Comparison of ENCODE assay signal across 26 cellular contexts in the genomic region with DNA sequence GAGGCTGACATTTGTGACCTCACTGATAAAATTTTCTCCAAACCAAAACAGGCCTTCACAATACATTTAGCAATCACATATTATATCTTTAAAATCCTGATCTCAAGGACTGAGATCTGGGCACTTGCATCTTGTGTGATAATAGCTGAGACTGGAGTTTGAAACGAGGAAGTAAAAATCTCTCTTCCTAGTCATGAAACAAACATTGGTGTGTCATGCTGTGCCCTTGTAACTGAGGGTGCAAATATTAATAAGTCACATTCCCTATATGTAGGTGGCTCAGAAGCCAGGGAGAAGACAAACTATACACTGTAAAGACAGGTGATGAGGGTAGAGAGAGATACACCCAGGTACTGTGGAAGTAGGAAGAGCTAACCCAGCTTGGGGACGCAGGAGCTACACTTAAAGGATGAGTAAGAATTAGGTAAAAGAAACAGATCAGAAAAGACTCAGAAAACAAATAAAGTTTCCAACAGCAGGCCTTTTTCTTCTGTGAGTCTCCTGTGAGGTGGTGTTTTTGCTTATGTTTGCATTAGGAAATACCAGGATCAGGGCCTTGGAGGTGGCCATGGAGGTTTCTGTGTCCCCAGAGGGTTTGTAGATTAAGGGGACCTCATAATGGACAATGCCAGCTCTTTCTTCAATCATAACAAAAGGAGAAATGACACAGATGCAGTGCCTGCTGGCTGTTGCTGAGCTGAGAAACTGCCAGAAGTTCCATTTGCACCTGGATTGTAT.
A peak's percentile ranks its signal among the peaks of the same experiment; 100 is the strongest.
DNase-seq lines count a peak whose midpoint lies in the region; ATAC-seq, FAIRE-seq and TF ChIP-seq lines count a peak whose summit lies in the region.
"Had no signal": no experiment of that assay in that cellular context is flagged by ENCODE, and none has a peak within 500 bp of the region (broad histone marks: within the 10 kb centered on the region; RNA-seq: fewer than 3 reads in every experiment).

No MANE protein-coding gene starts in this region.

- ATAC-seq in foreskin keratinocyte (peak; percentile 69), left colon (no peak)
- ATAC-seq: activated CD8-positive, alpha-beta T cell treated with anti-CD3 and anti-CD28 coated beads for 36 hours; K562; naive thymus-derived CD8-positive, alpha-beta T cell had no signal

- H3K9me3 ChIP-seq in small intestine (ENCODE audit: control insufficient read depth, low read depth): no peaks in the 10 kb centered on the region
- no peaks in the 10 kb centered on the region for H3K9me3 ChIP-seq in effector memory CD4-positive, alpha-beta T cell (ENCODE audit: control insufficient read depth, low read length)
- H3K9me3 ChIP-seq: thoracic aorta, vagina had no signal

- H3K36me3 ChIP-seq in brain microvascular endothelial cell (replicated peaks) (no peaks in the 10 kb centered on the region), small intestine (ENCODE audit: control insufficient read depth in 2 of 2, insufficient read depth in 2 of 2, low read length in 2 of 2) (no peaks in the 10 kb centered on the region)
- H3K36me3 ChIP-seq in effector memory CD4-positive, alpha-beta T cell (ENCODE audit: control insufficient read depth, insufficient read depth, low read length): no peaks in the 10 kb centered on the region
- H3K36me3 ChIP-seq: thoracic aorta, vagina had no signal

- H3K4me3 ChIP-seq in brain microvascular endothelial cell (ENCODE audit: low read depth, low read length) (no peak overlapping the region), small intestine (ENCODE audit: low read depth in 1 of 2, low read length in 2 of 2) (no peak overlapping the region)
- no peak overlapping the region for H3K4me3 ChIP-seq in effector memory CD4-positive, alpha-beta T cell (ENCODE audit: insufficient read depth, low read depth, low read length, poor library complexity, severe bottlenecking)
- H3K4me3 ChIP-seq: K562, thoracic aorta, vagina had no signal

- DNase-seq in DMS153 (lab: John Stamatoyannopoulos, UW): peak; percentile 47
- DNase-seq in DMS153 treated with DMSO at 0.1 percent for 48 hours (lab: John Stamatoyannopoulos, UW; ENCODE audit: unreplicated experiment): no peak
- no peak for DNase-seq in brain microvascular endothelial cell
- DNase-seq in foreskin keratinocyte: no peak
- peak; percentile 7 for DNase-seq in small intestine
- no peak for DNase-seq in effector memory CD4-positive, alpha-beta T cell
- DNase-seq in left colon: no peak
- no peak for DNase-seq in NCI-H2227 treated with DMSO at 0.1 percent for 48 hours (lab: John Stamatoyannopoulos, UW)
- DNase-seq: activated CD8-positive, alpha-beta T cell treated with anti-CD3 and anti-CD28 coated beads for 36 hours; activated naive CD8-positive, alpha-beta T cell treated with anti-CD3 and anti-CD28 coated beads, Interleukin-2, amount 10 ng/mL, durations not matched to agents 7 days and 5 days; activated T-cell treated with anti-CD3 and anti-CD28 coated beads for 4 hours; CD4-positive, CD25-positive, alpha-beta regulatory T cell; cerebellar nuclear complex; H7; immature natural killer cell; MM.1S; naive thymus-derived CD8-positive, alpha-beta T cell; NCI-H2081; NCI-H748 treated with DMSO at 0.1 percent for 48 hours; nucleus accumbens; stimulated activated naive CD4-positive, alpha-beta T cell treated with Interleukin-2 at 50 U/mL for 16 hours; T-helper 2 cell had no signal

- 49 to 68% (median 67%) methylated on average over 2 of the region's 2 CpGs for WGBS in small intestine, 3 donors

- intact Hi-C loops in left colon (cut with DNase I, micrococcal nuclease): no loop called here

- FAIRE-seq in small intestine (lab: Jason Lieb, UNC): no peak
- FAIRE-seq: K562 had no signal

- no peaks in the 10 kb centered on the region for H3K27me3 ChIP-seq in brain microvascular endothelial cell (replicated peaks)
- no peaks in the 10 kb centered on the region for H3K27me3 ChIP-seq in foreskin keratinocyte
- no peaks in the 10 kb centered on the region for H3K27me3 ChIP-seq in small intestine (ENCODE audit: control insufficient read depth in 2 of 2, insufficient read depth in 2 of 2, low read length in 2 of 2)
- H3K27me3 ChIP-seq in effector memory CD4-positive, alpha-beta T cell (replicated peaks; ENCODE audit: control insufficient read depth, insufficient read depth, low read length, poor library complexity, severe bottlenecking): no peaks in the 10 kb centered on the region
- H3K27me3 ChIP-seq: vagina had no signal

- peaks cover 37% of the 10 kb centered on the region for H3K4me1 ChIP-seq in foreskin keratinocyte
- H3K4me1 ChIP-seq in small intestine (ENCODE audit: control insufficient read depth in 2 of 2, insufficient read depth in 1 of 2, low read depth in 1 of 2, low read length in 1 of 2): no peaks in the 10 kb centered on the region
- H3K4me1 ChIP-seq in effector memory CD4-positive, alpha-beta T cell (ENCODE audit: control insufficient read depth, insufficient read depth, low read length, poor library complexity, severe bottlenecking): no peaks in the 10 kb centered on the region
- H3K4me1 ChIP-seq: vagina had no signal

- H3K27ac ChIP-seq in brain microvascular endothelial cell: peak overlapping the region; percentile 72
- peak overlapping the region; percentile 56 for H3K27ac ChIP-seq in foreskin keratinocyte
- H3K27ac ChIP-seq in small intestine (ENCODE audit: low read depth in 1 of 2, low read length in 1 of 2): no peak overlapping the region
- no peak overlapping the region for H3K27ac ChIP-seq in effector memory CD4-positive, alpha-beta T cell (ENCODE audit: insufficient read depth, low read length, poor library complexity, severe bottlenecking)
- H3K27ac ChIP-seq: 22Rv1, thoracic aorta, vagina had no signal

- no peak for TF ChIP-seq CTCF in brain microvascular endothelial cell (IDR thresholded peaks at IDR 0.05; ENCODE audit: low read depth, low read length, missing control alignments)
- no peak for TF ChIP-seq CTCF in foreskin keratinocyte (conservative IDR thresholded peaks at IDR 0.05)

- in situ Hi-C loops in brain microvascular endothelial cell (cut with HindIII; ENCODE audit: low pct_ligation_motif_present, low sequenced_read_pairs): no loop called here

Comparison
In these comparisons a context has a peak if more than half of its experiments do, and no peak if none do; other contexts are left out.
1. DNase-seq: peak in DMS153 (single experiment) and small intestine (single experiment); none in DMS153 treated with DMSO at 0.1 percent for 48 hours (single experiment), brain microvascular endothelial cell (single experiment), foreskin keratinocyte (0 of 2), effector memory CD4-positive, alpha-beta T cell (0 of 3), left colon (0 of 2) and NCI-H2227 treated with DMSO at 0.1 percent for 48 hours (single experiment).
2. H3K27ac ChIP-seq: peak in brain microvascular endothelial cell (single experiment) and foreskin keratinocyte (single experiment); none in small intestine (0 of 2) and effector memory CD4-positive, alpha-beta T cell (single experiment).